ENCODE assay signal across 22 cellular contexts in the genomic region with DNA sequence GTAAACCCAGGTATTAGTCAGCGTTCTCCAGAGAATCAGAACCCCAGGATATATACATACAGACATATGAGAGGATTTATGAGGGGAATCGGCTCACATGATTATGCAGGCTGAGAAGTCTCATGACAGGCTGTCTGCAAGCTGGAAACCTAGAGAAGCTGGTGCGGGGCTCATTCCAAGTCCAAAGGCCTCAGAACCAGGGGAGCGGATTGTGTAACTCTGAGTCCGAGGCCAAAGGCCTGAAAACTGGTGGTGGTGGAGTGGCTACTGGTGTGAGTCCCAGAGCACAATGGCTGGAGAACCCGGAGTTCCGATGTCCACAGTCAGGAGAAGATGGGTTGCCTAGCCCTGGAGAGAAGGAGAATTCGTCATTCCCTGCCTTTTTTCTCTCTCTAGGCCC. TPM values are rescaled to one million over a fixed set of nuclear protein-coding genes. Genes with fewer than 3 reads are reported as not detected.
DNase-seq lines count a peak whose midpoint lies in the region; ATAC-seq and TF ChIP-seq lines count a peak whose summit lies in the region.
"Had no signal": no experiment of that assay in that cellular context is flagged by ENCODE, and none has a peak within 500 bp of the region (broad histone marks: within the 10 kb centered on the region; RNA-seq: fewer than 3 reads in every experiment).

No MANE protein-coding gene starts in this region.

- H3K9me3 Mint-ChIP-seq in neural progenitor cell = peaks cover 14% of the 10 kb centered on the region

- intact Hi-C loops in right lobe of liver (cut with DNase I) = no loop called here
- intact Hi-C loops in upper lobe of right lung (cut with DNase I) = no loop called here
- intact Hi-C loops in dorsolateral prefrontal cortex (cut with DNase I) = no loop called here

- TF ChIP-seq CTCF in right lobe of liver (IDR thresholded peaks at IDR 0.05) (no peak), upper lobe of right lung (IDR thresholded peaks at IDR 0.05) (no peak), dorsolateral prefrontal cortex (IDR thresholded peaks at IDR 0.05 in 54 of 56, conservative IDR thresholded peaks at IDR 0.05 in 2 of 56; ENCODE audit: low read depth in 1 of 56, partially characterized antibody in 56 of 56) (no peak), neural progenitor cell (IDR thresholded peaks at IDR 0.05) (no peak)

- 39% methylated on average over 6 of the region's 8 CpGs for WGBS in right lobe of liver (ENCODE audit: insufficient coverage, low coverage, low lambda C conversion rate, missing lambda C conversion rate)

- no peak overlapping the region for H3K27ac Mint-ChIP-seq in neural progenitor cell
- H3K27ac Mint-ChIP-seq: B cell; CD4-positive, CD25-positive, alpha-beta regulatory T cell; CD8-positive, alpha-beta T cell; GM23338; H9 had no signal

- H3K4me1 ChIP-seq in right lobe of liver (peaks cover 0 to 13% (median 6%) of the 10 kb centered on the region in 4 donors), upper lobe of right lung (no peaks in the 10 kb centered on the region), neural progenitor cell (no peaks in the 10 kb centered on the region)
- H3K4me1 ChIP-seq: BLaER1 had no signal

- no peak overlapping the region for H3K9ac ChIP-seq in neural progenitor cell
- H3K9ac ChIP-seq: BLaER1 had no signal

- peaks cover 15% of the 10 kb centered on the region for H3K27me3 Mint-ChIP-seq in neural progenitor cell (ENCODE audit: insufficient read depth, low read depth)
- H3K27me3 Mint-ChIP-seq: B cell had no signal

- peak; percentile 96 for ATAC-seq in left lobe of liver
- peak; percentile 92 to 98 (median 97) for ATAC-seq in right lobe of liver
- ATAC-seq in upper lobe of right lung = no peak
- ATAC-seq: CD8-positive, alpha-beta T cell; GM12878; GM23338; HCT116 had no signal

- H3K4me3 ChIP-seq in right lobe of liver (no peak overlapping the region), upper lobe of right lung (no peak overlapping the region), dorsolateral prefrontal cortex (no peak overlapping the region), neural progenitor cell (no peak overlapping the region)
- H3K4me3 ChIP-seq: BLaER1, GM12878, GM23338 had no signal

- H3K79me2 ChIP-seq in neural progenitor cell (ENCODE audit: low read depth) = no peaks in the 10 kb centered on the region

- H3K4me3 Mint-ChIP-seq in neural progenitor cell = no peak overlapping the region
- H3K4me3 Mint-ChIP-seq: B cell; CD4-positive, CD25-positive, alpha-beta regulatory T cell; CD8-positive, alpha-beta T cell; GM23338; H9 had no signal

- H3K27me3 ChIP-seq in right lobe of liver = no peaks in the 10 kb centered on the region
- no peaks in the 10 kb centered on the region for H3K27me3 ChIP-seq in upper lobe of right lung
- no peaks in the 10 kb centered on the region for H3K27me3 ChIP-seq in dorsolateral prefrontal cortex
- no peaks in the 10 kb centered on the region for H3K27me3 ChIP-seq in neural progenitor cell
- H3K27me3 ChIP-seq: BLaER1 had no signal

- no peaks in the 10 kb centered on the region for H3F3A ChIP-seq in neural progenitor cell (ENCODE audit: low read depth)

- H3K27ac ChIP-seq in right lobe of liver (peak overlapping the region in 2 of 3 donors; percentile 59 to 78), upper lobe of right lung (no peak overlapping the region), dorsolateral prefrontal cortex (no peak overlapping the region), neural progenitor cell (no peak overlapping the region)
- H3K27ac ChIP-seq: 22Rv1, BLaER1, C4-2B had no signal

- H2AFZ ChIP-seq in neural progenitor cell (replicated peaks) = no peak overlapping the region
- H2AFZ ChIP-seq: GM23338 had no signal

- TF ChIP-seq POLR2A in right lobe of liver (IDR thresholded peaks at IDR 0.05) = no peak

- H4K20me1 ChIP-seq in neural progenitor cell (ENCODE audit: low read depth) = no peaks in the 10 kb centered on the region
- H4K20me1 ChIP-seq: BLaER1 had no signal

- H3K9me3 ChIP-seq in right lobe of liver = no peaks in the 10 kb centered on the region
- no peaks in the 10 kb centered on the region for H3K9me3 ChIP-seq in upper lobe of right lung
- no peaks in the 10 kb centered on the region for H3K9me3 ChIP-seq in neural progenitor cell (ENCODE audit: low read depth)

- H3K4me2 ChIP-seq in neural progenitor cell = no peak overlapping the region
- H3K4me2 ChIP-seq: BLaER1, GM23338 had no signal

- H3K36me3 Mint-ChIP-seq in neural progenitor cell = no peaks in the 10 kb centered on the region
- H3K36me3 Mint-ChIP-seq: CD8-positive, alpha-beta T cell had no signal

- H3K36me3 ChIP-seq in right lobe of liver = no peaks in the 10 kb centered on the region
- no peaks in the 10 kb centered on the region for H3K36me3 ChIP-seq in upper lobe of right lung
- no peaks in the 10 kb centered on the region for H3K36me3 ChIP-seq in neural progenitor cell
- H3K36me3 ChIP-seq: BLaER1 had no signal

- peak; percentile 25 for DNase-seq in activated effector memory CD4-positive, alpha-beta T cell treated with anti-CD3 and anti-CD28 coated beads, Interleukin-2, amount 50 U/mL, for 16 hours
- DNase-seq in activated effector memory CD4-positive, alpha-beta T cell treated with Interleukin-2 at 50 U/mL for 16 hours = no peak
- DNase-seq in left lobe of liver (ENCODE audit: low spot score) = peak; percentile 90
- DNase-seq in right lobe of liver = peak; percentile 70 to 91 (median 87)
- DNase-seq in upper lobe of right lung = peak; percentile 38
- no peak for DNase-seq in dorsolateral prefrontal cortex
- DNase-seq in COLO829 (ENCODE audit: low spot score) = no peak
- DNase-seq in neural progenitor cell (ENCODE audit: low spot score) = no peak
- DNase-seq: CD4-positive, CD25-positive, alpha-beta regulatory T cell; CD8-positive, alpha-beta T cell; DMS 273 treated with DMSO at 0.1 percent for 48 hours; DMS79; EL; GDM1; H9 had no signal

- no peaks in the 10 kb centered on the region for H3K4me1 Mint-ChIP-seq in neural progenitor cell
- H3K4me1 Mint-ChIP-seq: B cell; CD4-positive, CD25-positive, alpha-beta regulatory T cell; GM23338; H9 had no signal

RNA-seq across cellular contexts. Expression of a gene that starts 29.7 kb away (rescaled TPM):
- 564 TPM for total RNA-seq in left lobe of liver
- total RNA-seq in right lobe of liver = 100 to 1,000 TPM; 433 to 721 (median 528) TPM
- 801 TPM for total RNA-seq in upper lobe of right lung
- 100 to 1,000 TPM; 342 to 666 (median 436) TPM for total RNA-seq in dorsolateral prefrontal cortex
- total RNA-seq in neural progenitor cell (ENCODE audit: low replicate concordance) = 87.6 and 181 TPM in 2 replicates

RNA-seq across cellular contexts. Expression of a gene that starts 45.6 kb away (rescaled TPM):
- 0.35 TPM for total RNA-seq in left lobe of liver
- total RNA-seq in right lobe of liver = 1 to 10 TPM in 1 of 6 experiments, under 1 TPM in 3, not detected in 2; 0.24 to 1.2 (median 0.63) TPM
- total RNA-seq in upper lobe of right lung = 12.2 TPM
- 1 to 10 TPM in 26 of 120 experiments, under 1 TPM in 50, not detected in 44; 0.15 to 3.1 (median 0.73) TPM for total RNA-seq in dorsolateral prefrontal cortex
- total RNA-seq in neural progenitor cell (ENCODE audit: low replicate concordance) = 0.19 TPM in 1 of 2 replicates, not detected in the other
- total RNA-seq: GM12878, GM23338, H9 had no signal

RNA-seq across cellular contexts. Expression of a gene that starts 45.7 kb away (rescaled TPM):
- total RNA-seq in left lobe of liver = 0.35 TPM
- under 1 TPM; 0.25 to 0.51 (median 0.39) TPM for total RNA-seq in right lobe of liver
- total RNA-seq in upper lobe of right lung = 6.5 TPM
- 1 to 10 TPM in 50 of 120 experiments, under 1 TPM in 68, not detected in 2; 0.21 to 4.0 (median 0.86) TPM for total RNA-seq in dorsolateral prefrontal cortex
- 0.19 TPM in 1 of 2 replicates, not detected in the other for total RNA-seq in neural progenitor cell (ENCODE audit: low replicate concordance)
- total RNA-seq: GM23338, H9 had no signal

RNA-seq across cellular contexts. Expression of a gene that starts 53.1 kb away (rescaled TPM):
- 24.8 TPM for total RNA-seq in left lobe of liver
- total RNA-seq in right lobe of liver = 10 to 100 TPM; 17.6 to 27.0 (median 19.5) TPM
- total RNA-seq in upper lobe of right lung = 40.6 TPM
- total RNA-seq in dorsolateral prefrontal cortex = 10 to 100 TPM; 23.7 to 48.6 (median 34.3) TPM
- 11.1 and 30.2 TPM in 2 replicates for total RNA-seq in neural progenitor cell (ENCODE audit: low replicate concordance)

Comparison
In these comparisons a context has a peak if more than half of its experiments do, and no peak if none do; other contexts are left out.
1. DNase-seq: peak in activated effector memory CD4-positive, alpha-beta T cell treated with anti-CD3 and anti-CD28 coated beads, Interleukin-2, amount 50 U/mL, for 16 hours (single experiment), left lobe of liver (single experiment), right lobe of liver (3 of 3) and upper lobe of right lung (single experiment); none in activated effector memory CD4-positive, alpha-beta T cell treated with Interleukin-2 at 50 U/mL for 16 hours (single experiment), dorsolateral prefrontal cortex (0 of 10), COLO829 (single experiment) and neural progenitor cell (single experiment).
2. H3K27ac ChIP-seq: peak in right lobe of liver (2 of 3); none in upper lobe of right lung (single experiment), dorsolateral prefrontal cortex (0 of 59) and neural progenitor cell (single experiment).